ENCODE assay signal across 9 cellular contexts in the genomic region with DNA sequence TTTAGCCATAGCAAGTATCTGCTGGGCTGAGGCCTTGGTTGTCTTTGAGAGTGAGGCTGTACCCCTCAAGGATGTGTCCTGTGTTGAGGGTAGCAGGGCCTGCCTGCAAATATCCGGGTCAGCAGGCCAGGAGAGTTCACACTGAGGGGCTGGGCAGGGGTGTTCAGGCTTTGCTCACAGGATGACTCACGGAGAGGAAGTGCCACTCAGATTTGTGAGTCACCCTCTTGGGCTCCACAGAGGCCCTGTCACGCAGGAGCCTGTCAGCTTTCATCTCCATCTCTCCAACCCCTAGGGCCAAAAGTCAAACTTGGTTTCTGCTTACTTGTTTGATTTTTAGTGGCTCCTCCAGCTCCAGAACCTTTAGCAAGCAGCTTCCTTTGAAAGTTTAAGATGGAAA.
A peak's percentile ranks its signal among the peaks of the same experiment; 100 is the strongest.
DNase-seq lines count a peak whose midpoint lies in the region; ATAC-seq and TF ChIP-seq lines count a peak whose summit lies in the region.
"Had no signal": no experiment of that assay in that cellular context is flagged by ENCODE, and none has a peak within 500 bp of the region (broad histone marks: within the 10 kb centered on the region; RNA-seq: fewer than 3 reads in every experiment).

No MANE protein-coding gene starts in this region.

- H3K9me3 Mint-ChIP-seq in MCF 10A (ENCODE audit: unreplicated experiment) = no peaks in the 10 kb centered on the region
- no peaks in the 10 kb centered on the region for H3K9me3 Mint-ChIP-seq in activated naive CD8-positive, alpha-beta T cell treated with anti-CD3 and anti-CD28 coated beads for 36 hours

- TF ChIP-seq POLR2A in breast epithelium (IDR thresholded peaks at IDR 0.05) = no peak

- H3K36me3 ChIP-seq in breast epithelium (no peaks in the 10 kb centered on the region), Panc1 (ENCODE audit: control insufficient read depth, insufficient read depth, low read length) (no peaks in the 10 kb centered on the region)

- H3K27me3 Mint-ChIP-seq in MCF 10A (ENCODE audit: insufficient read depth, unreplicated experiment) = no peaks in the 10 kb centered on the region
- H3K27me3 Mint-ChIP-seq in activated naive CD8-positive, alpha-beta T cell treated with anti-CD3 and anti-CD28 coated beads for 36 hours = peaks cover 3% of the 10 kb centered on the region

- TF ChIP-seq CTCF in MCF 10A (IDR thresholded peaks at IDR 0.05; ENCODE audit: unreplicated experiment) (no peak), breast epithelium (IDR thresholded peaks at IDR 0.05) (no peak), Panc1 (IDR thresholded peaks at IDR 0.05) (no peak)

- H3K27ac Mint-ChIP-seq in MCF 10A (ENCODE audit: low read depth, unreplicated experiment) = peak overlapping the region; percentile 1
- peak overlapping the region; percentile 81 for H3K27ac Mint-ChIP-seq in activated naive CD8-positive, alpha-beta T cell treated with anti-CD3 and anti-CD28 coated beads for 36 hours

- intact Hi-C loops in MCF 10A (cut with micrococcal nuclease) = no loop called here
- intact Hi-C loops in breast epithelium (cut with DNase I; ENCODE audit: low total_unique reads) = no loop called here
- intact Hi-C loops in Panc1 (cut with micrococcal nuclease; ENCODE audit: unreplicated experiment) = no loop called here

- peak; percentile 87 for DNase-seq in MCF 10A (ENCODE audit: unreplicated experiment)
- DNase-seq in breast epithelium (ENCODE audit: low spot score in 2 of 2) = no peak
- peak; percentile 50 for DNase-seq in Panc1 (ENCODE audit: low read depth, low spot score)
- DNase-seq in activated naive CD8-positive, alpha-beta T cell treated with anti-CD3 and anti-CD28 coated beads for 36 hours = peak; percentile 72
- DNase-seq in left kidney (ENCODE audit: low read depth, low spot score) = peak; percentile 24
- peak; percentile 45 to 71 for DNase-seq in stimulated activated CD8-positive, alpha-beta memory T cell treated with anti-CD3 and anti-CD28 coated beads, Interleukin-7, amount 100 ng/mL, for 48 hours (ENCODE audit: extremely low read depth in 1 of 2, low read depth in 1 of 2)
- DNase-seq in hippocampal formation (lab: John Stamatoyannopoulos, UW) = no peak

- ATAC-seq in HG02981 (IDR thresholded peaks at IDR 0.05; ENCODE audit: unreplicated experiment) = peak; percentile 99
- ATAC-seq in Panc1 = peak; percentile 74; the same call in 1 of the 2 replicates

- in situ Hi-C loops in Panc1 (cut with HindIII; ENCODE audit: low pct_unique_long_range_greater_than_20kb, low sequenced_read_pairs) = no loop called here

- BruUV-seq in MCF 10A (replicated peaks; lab: Mats Ljungman, UMichigan) = no TSS peak
- no TSS peak for BruUV-seq in Panc1 (replicated peaks; lab: Mats Ljungman, UMichigan)

- POLR2A ChIA-PET in MCF 10A (lab: Yijun Ruan, JAX) (interaction anchor here (1.0 kb wide), 1 partner anchor 12 kb away, joined by 4 read pairs; no protein-coding TSS in a partner anchor), Panc1 (lab: Charles Lee) (interaction anchor here (0.7 kb wide), 1 partner anchor 28 kb away, joined by 4 read pairs; no protein-coding TSS in a partner anchor)

- H3K27me3 ChIP-seq in breast epithelium (no peaks in the 10 kb centered on the region), Panc1 (ENCODE audit: control insufficient read depth, insufficient read depth, low read length) (no peaks in the 10 kb centered on the region)
- H3K27me3 ChIP-seq: dorsolateral prefrontal cortex had no signal

- H3K4me1 ChIP-seq in breast epithelium (no peaks in the 10 kb centered on the region), Panc1 (ENCODE audit: control insufficient read depth, insufficient read depth, low read length) (no peaks in the 10 kb centered on the region)

- H3K4me3 ChIP-seq in breast epithelium (no peak overlapping the region), Panc1 (ENCODE audit: low read depth in 2 of 2, low read length in 2 of 2) (no peak overlapping the region)
- H3K4me3 ChIP-seq: dorsolateral prefrontal cortex had no signal

- H3K9me3 ChIP-seq in breast epithelium = no peaks in the 10 kb centered on the region
- H3K9me3 ChIP-seq in Panc1 (ENCODE audit: control insufficient read depth, insufficient read depth, low read depth, low read length) = no peaks in the 10 kb centered on the region

- H3K27ac ChIP-seq in breast epithelium (no peak overlapping the region), Panc1 (ENCODE audit: low read length) (no peak overlapping the region)
- H3K27ac ChIP-seq: dorsolateral prefrontal cortex had no signal

- CTCF ChIA-PET in MCF 10A (lab: Yijun Ruan, JAX) (no interaction called here), Panc1 (lab: Charles Lee) (no interaction called here)

- no peak overlapping the region for H3K4me3 Mint-ChIP-seq in MCF 10A (ENCODE audit: unreplicated experiment)
- no peak overlapping the region for H3K4me3 Mint-ChIP-seq in activated naive CD8-positive, alpha-beta T cell treated with anti-CD3 and anti-CD28 coated beads for 36 hours

- H3K4me1 Mint-ChIP-seq in MCF 10A (ENCODE audit: insufficient read depth, unreplicated experiment) = peaks cover 19% of the 10 kb centered on the region
- peaks cover 15% of the 10 kb centered on the region for H3K4me1 Mint-ChIP-seq in activated naive CD8-positive, alpha-beta T cell treated with anti-CD3 and anti-CD28 coated beads for 36 hours

- H3K36me3 Mint-ChIP-seq in MCF 10A (ENCODE audit: insufficient read depth, unreplicated experiment) = no peaks in the 10 kb centered on the region
- H3K36me3 Mint-ChIP-seq in activated naive CD8-positive, alpha-beta T cell treated with anti-CD3 and anti-CD28 coated beads for 36 hours = no peaks in the 10 kb centered on the region

Comparison
In these comparisons a context has a peak if more than half of its experiments do, and no peak if none do; other contexts are left out.
1. DNase-seq: peak in MCF 10A (single experiment), Panc1 (single experiment), activated naive CD8-positive, alpha-beta T cell treated with anti-CD3 and anti-CD28 coated beads for 36 hours (single experiment), left kidney (single experiment) and stimulated activated CD8-positive, alpha-beta memory T cell treated with anti-CD3 and anti-CD28 coated beads, Interleukin-7, amount 100 ng/mL, for 48 hours (2 of 2); none in breast epithelium (0 of 2) and hippocampal formation (0 of 2).